1 cellular context compared by ENCODE assay signal in the genomic region with DNA sequence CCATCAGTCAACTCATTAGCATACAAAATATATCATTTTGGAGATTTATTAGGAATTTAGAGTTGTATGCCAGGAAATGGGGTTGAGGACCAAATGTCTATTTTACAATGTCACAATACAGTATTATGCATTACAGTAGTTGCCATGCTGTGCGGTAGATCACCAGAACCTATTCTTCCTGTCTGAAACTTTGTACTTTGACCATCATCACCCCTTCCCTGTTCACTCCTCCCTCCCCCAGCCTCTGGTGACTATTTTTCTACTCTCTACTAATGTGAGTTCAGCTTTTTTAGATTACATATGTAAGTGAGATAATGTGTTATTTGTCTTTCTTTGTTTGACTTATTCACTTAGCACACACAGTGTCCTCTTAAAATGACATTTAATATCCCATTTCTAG.
TF ChIP-seq lines count a peak whose summit lies in the region.

No MANE protein-coding gene starts in this region.

TF ChIP-seq in WTC11, 78 proteins besides CTCF, POLR2A, EP300 and RAD21 (continued from another document):
- TF ChIP-seq ZNF138 (CRISPR knock-in tag; conservative IDR thresholded peaks at IDR 0.05): no peak
- TF ChIP-seq SMAD4 (CRISPR knock-in tag; IDR thresholded peaks at IDR 0.05): no peak
- no peak for TF ChIP-seq NFE2L1 (CRISPR knock-in tag; IDR thresholded peaks at IDR 0.05)
- no peak for TF ChIP-seq ZNF317 (CRISPR knock-in tag; IDR thresholded peaks at IDR 0.05; ENCODE audit: borderline replicate concordance, low read depth)
- no peak for TF ChIP-seq TEAD1 (CRISPR knock-in tag; IDR thresholded peaks at IDR 0.05)
- TF ChIP-seq, protein P1, sequence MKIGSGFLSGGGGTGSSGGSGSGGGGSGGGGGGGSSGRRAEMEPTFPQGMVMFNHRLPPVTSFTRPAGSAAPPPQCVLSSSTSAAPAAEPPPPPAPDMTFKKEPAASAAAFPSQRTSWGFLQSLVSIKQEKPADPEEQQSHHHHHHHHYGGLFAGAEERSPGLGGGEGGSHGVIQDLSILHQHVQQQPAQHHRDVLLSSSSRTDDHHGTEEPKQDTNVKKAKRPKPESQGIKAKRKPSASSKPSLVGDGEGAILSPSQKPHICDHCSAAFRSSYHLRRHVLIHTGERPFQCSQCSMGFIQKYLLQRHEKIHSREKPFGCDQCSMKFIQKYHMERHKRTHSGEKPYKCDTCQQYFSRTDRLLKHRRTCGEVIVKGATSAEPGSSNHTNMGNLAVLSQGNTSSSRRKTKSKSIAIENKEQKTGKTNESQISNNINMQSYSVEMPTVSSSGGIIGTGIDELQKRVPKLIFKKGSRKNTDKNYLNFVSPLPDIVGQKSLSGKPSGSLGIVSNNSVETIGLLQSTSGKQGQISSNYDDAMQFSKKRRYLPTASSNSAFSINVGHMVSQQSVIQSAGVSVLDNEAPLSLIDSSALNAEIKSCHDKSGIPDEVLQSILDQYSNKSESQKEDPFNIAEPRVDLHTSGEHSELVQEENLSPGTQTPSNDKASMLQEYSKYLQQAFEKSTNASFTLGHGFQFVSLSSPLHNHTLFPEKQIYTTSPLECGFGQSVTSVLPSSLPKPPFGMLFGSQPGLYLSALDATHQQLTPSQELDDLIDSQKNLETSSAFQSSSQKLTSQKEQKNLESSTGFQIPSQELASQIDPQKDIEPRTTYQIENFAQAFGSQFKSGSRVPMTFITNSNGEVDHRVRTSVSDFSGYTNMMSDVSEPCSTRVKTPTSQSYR (CRISPR knock-in tag; IDR thresholded peaks at IDR 0.05): no peak
- no peak for TF ChIP-seq TP53 (CRISPR knock-in tag; IDR thresholded peaks at IDR 0.05)
- TF ChIP-seq, protein P2, sequence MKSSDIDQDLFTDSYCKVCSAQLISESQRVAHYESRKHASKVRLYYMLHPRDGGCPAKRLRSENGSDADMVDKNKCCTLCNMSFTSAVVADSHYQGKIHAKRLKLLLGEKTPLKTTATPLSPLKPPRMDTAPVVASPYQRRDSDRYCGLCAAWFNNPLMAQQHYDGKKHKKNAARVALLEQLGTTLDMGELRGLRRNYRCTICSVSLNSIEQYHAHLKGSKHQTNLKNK (CRISPR knock-in tag; IDR thresholded peaks at IDR 0.05): no peak
- no peak for TF ChIP-seq FOXP1 (CRISPR knock-in tag; IDR thresholded peaks at IDR 0.05; ENCODE audit: borderline replicate concordance)
